In genomic region chr4:143358419-143358818, GRCh38 we compare ENCODE assay signal across 10 cellular contexts. TPM values are rescaled to one million over a fixed set of nuclear protein-coding genes. Genes with fewer than 3 reads are reported as not detected.
A peak's percentile ranks its signal among the peaks of the same experiment; 100 is the strongest.
DNase-seq lines count a peak whose midpoint lies in the region; ATAC-seq and TF ChIP-seq lines count a peak whose summit lies in the region.
"Had no signal": no experiment of that assay in that cellular context is flagged by ENCODE, and none has a peak within 500 bp of the region (broad histone marks: within the 10 kb centered on the region; RNA-seq: fewer than 3 reads in every experiment).

No MANE protein-coding gene starts in this region.

- peak overlapping the region; percentile 8 to 76 for H3K27ac ChIP-seq in uterus
- H3K27ac ChIP-seq in ovary, result peak overlapping the region in 1 of 2 donors; percentile 49
- peak overlapping the region in 1 of 3 donors; percentile 44 for H3K27ac ChIP-seq in right lobe of liver
- H3K27ac ChIP-seq: GM23248 had no signal

- intact Hi-C loops in MCF 10A (cut with micrococcal nuclease), result no loop called here
- intact Hi-C loops in uterus (cut with DNase I; ENCODE audit: low total_unique reads), result no loop called here
- intact Hi-C loops in ovary (cut with DNase I), result no loop called here
- intact Hi-C loops in right lobe of liver (cut with DNase I), result no loop called here

- no peak for TF ChIP-seq EP300 in ovary (IDR thresholded peaks at IDR 0.05)

- H3K4me1 Mint-ChIP-seq in activated T-cell treated with anti-CD3 and anti-CD28 coated beads, Interleukin-2, amount 50 U/mL, for 24 hours (ENCODE audit: low read depth), result peaks cover 38% of the 10 kb centered on the region
- H3K4me1 Mint-ChIP-seq in MCF 10A (ENCODE audit: insufficient read depth, unreplicated experiment) (peaks cover 57% of the 10 kb centered on the region), naive B cell (peaks cover 43 to 78% (median 76%) of the 10 kb centered on the region in 3 donors)

- no peaks in the 10 kb centered on the region for H3K36me3 Mint-ChIP-seq in activated T-cell treated with anti-CD3 and anti-CD28 coated beads, Interleukin-2, amount 50 U/mL, for 24 hours (ENCODE audit: low read depth)
- H3K36me3 Mint-ChIP-seq in MCF 10A (ENCODE audit: insufficient read depth, unreplicated experiment), result peaks cover 7% of the 10 kb centered on the region
- no peaks in the 10 kb centered on the region for H3K36me3 Mint-ChIP-seq in naive B cell

- H3K4me3 Mint-ChIP-seq in activated T-cell treated with anti-CD3 and anti-CD28 coated beads, Interleukin-2, amount 50 U/mL, for 24 hours, result no peak overlapping the region
- H3K4me3 Mint-ChIP-seq in MCF 10A (ENCODE audit: unreplicated experiment), result no peak overlapping the region
- peak overlapping the region in 7 of 8 donors; percentile 72 to 90 (median 88) for H3K4me3 Mint-ChIP-seq in naive B cell

- BruUV-seq in MCF 10A (replicated peaks; lab: Mats Ljungman, UMichigan), result no TSS peak

- TF ChIP-seq POLR2A in uterus (IDR thresholded peaks at IDR 0.05) (no peak), ovary (IDR thresholded peaks at IDR 0.05) (no peak), right lobe of liver (IDR thresholded peaks at IDR 0.05) (no peak)

- no peaks in the 10 kb centered on the region for H3K27me3 ChIP-seq in uterus
- no peaks in the 10 kb centered on the region for H3K27me3 ChIP-seq in ovary
- H3K27me3 ChIP-seq in right lobe of liver, result no peaks in the 10 kb centered on the region
- H3K27me3 ChIP-seq: MG63 had no signal

- no peaks in the 10 kb centered on the region for H3K9me3 ChIP-seq in uterus
- no peaks in the 10 kb centered on the region for H3K9me3 ChIP-seq in ovary
- H3K9me3 ChIP-seq in right lobe of liver, result no peaks in the 10 kb centered on the region
- H3K9me3 ChIP-seq: MG63 had no signal

- POLR2A ChIA-PET in MCF 10A (lab: Yijun Ruan, JAX), result interaction anchor here (0.9 to 8.6 kb wide), 8 partner anchors 10 to 172 kb away, joined by 3 to 66 read pairs (median 5); partner anchors contain the start of genes GAB1 and SMARCA5

- no peaks in the 10 kb centered on the region for H3K27me3 Mint-ChIP-seq in activated T-cell treated with anti-CD3 and anti-CD28 coated beads, Interleukin-2, amount 50 U/mL, for 24 hours
- H3K27me3 Mint-ChIP-seq in MCF 10A (ENCODE audit: insufficient read depth, unreplicated experiment) (no peaks in the 10 kb centered on the region), naive B cell (no peaks in the 10 kb centered on the region)

- no peaks in the 10 kb centered on the region for H3K9me3 Mint-ChIP-seq in activated T-cell treated with anti-CD3 and anti-CD28 coated beads, Interleukin-2, amount 50 U/mL, for 24 hours
- no peaks in the 10 kb centered on the region for H3K9me3 Mint-ChIP-seq in MCF 10A (ENCODE audit: unreplicated experiment)
- peaks cover 0 to 2% (median 0%) of the 10 kb centered on the region in 7 donors for H3K9me3 Mint-ChIP-seq in naive B cell

- H3K4me3 ChIP-seq in uterus (no peak overlapping the region), ovary (no peak overlapping the region), right lobe of liver (no peak overlapping the region)
- H3K4me3 ChIP-seq: GM23248, MG63 had no signal

- no peak for DNase-seq in activated T-cell treated with anti-CD3 and anti-CD28 coated beads, Interleukin-2, amount 50 U/mL, for 24 hours
- no peak for DNase-seq in activated T-cell treated with anti-CD3 and anti-CD28 coated beads, Interleukin-2, amount 50 U/mL, for 48 hours
- no peak for DNase-seq in MCF 10A (ENCODE audit: unreplicated experiment)
- no peak for DNase-seq in naive B cell
- no peak for DNase-seq in uterus
- no peak for DNase-seq in NCI-H1048 (lab: John Stamatoyannopoulos, UW)
- no peak for DNase-seq in ovary
- no peak for DNase-seq in right lobe of liver

- CTCF ChIA-PET in MCF 10A (lab: Yijun Ruan, JAX), result interaction anchor here (0.9 to 1.7 kb wide), 6 partner anchors 15 to 152 kb away, joined by 3 to 5 read pairs (median 3); partner anchors contain the start of gene GAB1

- ATAC-seq in naive B cell (ENCODE audit: low read depth in 2 of 2), result no peak
- ATAC-seq in right lobe of liver, result no peak

- TF ChIP-seq CTCF in MCF 10A (IDR thresholded peaks at IDR 0.05; ENCODE audit: unreplicated experiment), result no peak
- no peak for TF ChIP-seq CTCF in uterus (IDR thresholded peaks at IDR 0.05)
- TF ChIP-seq CTCF in ovary (IDR thresholded peaks at IDR 0.05), result no peak
- TF ChIP-seq CTCF in right lobe of liver (IDR thresholded peaks at IDR 0.05), result no peak

- H3K27ac Mint-ChIP-seq in activated T-cell treated with anti-CD3 and anti-CD28 coated beads, Interleukin-2, amount 50 U/mL, for 24 hours, result peak overlapping the region; percentile 90
- peak overlapping the region; percentile 58 for H3K27ac Mint-ChIP-seq in MCF 10A (ENCODE audit: low read depth, unreplicated experiment)
- H3K27ac Mint-ChIP-seq in naive B cell, result peak overlapping the region; percentile 94 to 99 (median 98)

- H3K36me3 ChIP-seq in uterus (no peaks in the 10 kb centered on the region), ovary (no peaks in the 10 kb centered on the region), right lobe of liver (no peaks in the 10 kb centered on the region)
- H3K36me3 ChIP-seq: MG63 had no signal

- H3K4me1 ChIP-seq in uterus, result peaks cover 22 to 25% of the 10 kb centered on the region in 2 donors
- H3K4me1 ChIP-seq in ovary (ENCODE audit: insufficient read depth), result peaks cover 25% of the 10 kb centered on the region
- peaks cover 0 to 7% (median 3%) of the 10 kb centered on the region in 4 donors for H3K4me1 ChIP-seq in right lobe of liver

- 78 to 83% (median 82%) methylated on average over 3 of the region's 3 CpGs for whole genome bisulfite sequencing in ovary, 3 donors
- WGBS in right lobe of liver (ENCODE audit: insufficient coverage, low coverage, low lambda C conversion rate, missing lambda C conversion rate), result 84% methylated on average over 3 of the region's 3 CpGs

RNA-seq across cellular contexts. Expression of gene GAB1, which starts 21.7 kb away (rescaled TPM):
- total RNA-seq in MCF 10A (2022), result 5.9 and 7.6 TPM in 2 replicates
- 10 to 100 TPM in 2 of 6 donors, 1 to 10 TPM in 4; 4.3 to 14.5 (median 7.5) TPM for polyA plus RNA-seq in naive B cell (ENCODE audit: low read depth in 6 of 6)
- 10 to 100 TPM; 50.4 to 65.3 (median 63.7) TPM for total RNA-seq in uterus
- 10 to 100 TPM; 22.4 to 50.3 (median 38.0) TPM for total RNA-seq in ovary
- polyA plus RNA-seq in ovary, result 10 to 100 TPM; 10.7 to 31.1 TPM
- 10 to 100 TPM in 2 of 6 experiments, 1 to 10 TPM in 4; 7.0 to 13.0 (median 9.7) TPM for total RNA-seq in right lobe of liver

Comparison
In these comparisons a context has a peak if more than half of its experiments do, and no peak if none do; other contexts are left out.
1. H3K4me3 Mint-ChIP-seq: peak in naive B cell (7 of 8); none in activated T-cell treated with anti-CD3 and anti-CD28 coated beads, Interleukin-2, amount 50 U/mL, for 24 hours (single experiment) and MCF 10A (single experiment).
2. Peak in every context shown above with its lines, with median percentiles within 50 percentile points of each other: H3K27ac Mint-ChIP-seq.